1 cellular context compared by ENCODE assay signal in genomic region chr9:114400219-114400618, GRCh38.
TF ChIP-seq lines count a peak whose summit lies in the region.

No MANE protein-coding gene starts in this region.

TF ChIP-seq in HepG2, 621 proteins besides CTCF, POLR2A, EP300 and RAD21 (continued from another document):
- TF ChIP-seq NFKB2 (CRISPR knock-in tag; IDR thresholded peaks at IDR 0.05; ENCODE audit: borderline replicate concordance) (no peak), SIX4 (CRISPR knock-in tag; IDR thresholded peaks at IDR 0.05) (no peak), TSC22D2 (CRISPR knock-in tag; IDR thresholded peaks at IDR 0.05; ENCODE audit: borderline replicate concordance) (no peak), CEBPG (CRISPR knock-in tag; IDR thresholded peaks at IDR 0.05) (no peak), ZSCAN9 (CRISPR knock-in tag; IDR thresholded peaks at IDR 0.05; ENCODE audit: borderline replicate concordance) (no peak), ZNF780A (CRISPR knock-in tag; IDR thresholded peaks at IDR 0.05) (no peak), TEF (CRISPR knock-in tag; IDR thresholded peaks at IDR 0.05) (no peak), EEA1 (CRISPR knock-in tag; IDR thresholded peaks at IDR 0.05; ENCODE audit: borderline replicate concordance) (no peak), THAP11 (CRISPR knock-in tag; IDR thresholded peaks at IDR 0.05) (no peak), CHD2 (IDR thresholded peaks at IDR 0.05; ENCODE audit: low read depth, low read length) (no peak), ZMAT3 (CRISPR knock-in tag; conservative IDR thresholded peaks at IDR 0.05) (no peak), ZNF282 (IDR thresholded peaks at IDR 0.05; ENCODE audit: partially characterized antibody) (no peak), ZMYM4 (CRISPR knock-in tag; IDR thresholded peaks at IDR 0.05) (no peak), ZNF329 (CRISPR knock-in tag; IDR thresholded peaks at IDR 0.05; ENCODE audit: low read depth) (no peak)
TF ChIP-seq in HepG2: peak in this region for 0.
